9 cellular contexts compared by ENCODE assay signal in the genomic region with DNA sequence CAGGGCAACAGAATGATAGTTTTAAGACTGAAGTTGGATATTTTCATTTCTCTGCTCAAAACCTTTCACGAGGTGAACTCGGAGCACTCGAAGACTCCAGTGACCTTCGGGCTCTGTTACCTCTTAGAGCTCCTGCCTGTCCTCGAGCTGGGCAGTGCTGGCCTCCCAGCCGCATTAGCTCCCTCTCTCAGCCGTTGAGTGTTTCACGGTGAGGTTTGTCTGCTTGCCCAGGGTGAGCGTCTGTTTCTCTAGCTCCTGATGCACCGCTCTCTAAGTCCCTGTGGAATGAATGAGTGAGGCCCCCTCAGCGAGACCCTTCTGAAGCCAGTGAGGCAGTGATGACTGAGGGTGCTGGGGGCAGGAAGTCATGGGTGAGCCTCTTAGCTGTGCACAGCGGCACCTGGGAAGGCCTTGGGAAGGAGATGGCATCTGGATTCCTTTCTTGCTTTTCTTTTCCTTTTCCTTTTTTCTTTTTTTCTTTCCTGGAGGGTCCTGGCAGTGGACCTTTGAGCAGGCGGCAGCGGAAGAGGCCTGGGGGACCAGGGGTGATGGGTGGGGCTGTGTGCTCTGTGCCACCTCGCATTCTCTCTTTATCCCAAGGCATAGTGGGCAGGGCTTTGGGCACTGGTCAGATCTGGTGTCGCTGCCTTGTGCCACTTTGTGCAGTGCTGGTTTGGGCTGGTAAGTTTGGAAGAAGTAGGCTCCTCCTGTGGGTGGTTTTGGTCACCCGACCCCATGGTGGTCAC. TPM values are rescaled to one million over a fixed set of nuclear protein-coding genes. Genes with fewer than 3 reads are reported as not detected.
DNase-seq lines count a peak whose midpoint lies in the region; ATAC-seq, FAIRE-seq and TF ChIP-seq lines count a peak whose summit lies in the region.
"Had no signal": no experiment of that assay in that cellular context is flagged by ENCODE, and none has a peak within 500 bp of the region (broad histone marks: within the 10 kb centered on the region; RNA-seq: fewer than 3 reads in every experiment).

No MANE protein-coding gene starts in this region.

- FAIRE-seq in HTR-8/SVneo (lab: Jason Lieb, UNC): no peak

- dilution Hi-C loops in mammary epithelial cell (cut with HindIII; ENCODE audit: low sequenced_read_pairs): no loop called here

- peaks cover 7% of the 10 kb centered on the region for H3K36me3 Mint-ChIP-seq in Caco-2 (ENCODE audit: insufficient read depth, unreplicated experiment)
- H3K36me3 Mint-ChIP-seq in natural killer cell treated with Interleukin-12 subunit alpha and Interleukin-12 subunit beta and Interleukin-15 and Interleukin-18, amount 100 ng/mL, for 72 hours: peaks cover 5% of the 10 kb centered on the region

- H3K27ac ChIP-seq in mammary epithelial cell (ENCODE audit: insufficient read depth, low read depth, low read length): no peak overlapping the region

- H3K27me3 Mint-ChIP-seq in Caco-2 (ENCODE audit: insufficient read depth, unreplicated experiment): no peaks in the 10 kb centered on the region
- H3K27me3 Mint-ChIP-seq in natural killer cell treated with Interleukin-12 subunit alpha and Interleukin-12 subunit beta and Interleukin-15 and Interleukin-18, amount 100 ng/mL, for 72 hours: peaks cover 0 to 8% of the 10 kb centered on the region in 2 donors

- ATAC-seq in natural killer cell treated with Interleukin-12 subunit alpha and Interleukin-12 subunit beta and Interleukin-15 and Interleukin-18, amount 100 ng/mL, for 72 hours: no peak
- ATAC-seq in GM21619 (IDR thresholded peaks at IDR 0.05; ENCODE audit: unreplicated experiment): no peak

- H3K27me3 ChIP-seq in Caco-2 (replicated peaks; ENCODE audit: control insufficient read depth, insufficient read depth, low read length) (no peaks in the 10 kb centered on the region), mammary epithelial cell (ENCODE audit: insufficient read depth, low read length) (no peaks in the 10 kb centered on the region)

- DNase-seq in Caco-2: no peak
- DNase-seq in Jurkat, Clone E6-1 (ENCODE audit: low read depth, low spot score): no peak
- no peak for DNase-seq in mammary epithelial cell
- no peak for DNase-seq in natural killer cell treated with Interleukin-12 subunit alpha and Interleukin-12 subunit beta and Interleukin-15 and Interleukin-18, amount 100 ng/mL, for 72 hours (ENCODE audit: low spot score)
- DNase-seq in HCEC 1CT: no peak
- no peak for DNase-seq in activated CD4-positive, CD25-positive, alpha-beta regulatory T cell treated with anti-CD3 and anti-CD28 coated beads, Interleukin-2, amount 50 U/mL, for 72 hours
- no peak for DNase-seq in HTR-8/SVneo (ENCODE audit: insufficient read length, low spot score)
- DNase-seq: NCI-H2029 had no signal

- H3K9me3 ChIP-seq in Caco-2 (no peaks in the 10 kb centered on the region), mammary epithelial cell (replicated peaks; ENCODE audit: insufficient read depth, low read length) (no peaks in the 10 kb centered on the region)

- intact Hi-C loops in Caco-2 (cut with micrococcal nuclease; ENCODE audit: unreplicated experiment): no loop called here
- intact Hi-C loops in mammary epithelial cell (cut with micrococcal nuclease): no loop called here

- peaks cover 2% of the 10 kb centered on the region for H3K36me3 ChIP-seq in Caco-2 (ENCODE audit: control insufficient read depth, insufficient read depth, low read length)
- peaks cover 6% of the 10 kb centered on the region for H3K36me3 ChIP-seq in mammary epithelial cell (ENCODE audit: insufficient read depth, low read length)

- BruUV-seq in Caco-2 (replicated peaks; lab: Mats Ljungman, UMichigan) (no TSS peak), mammary epithelial cell (replicated peaks; lab: Mats Ljungman, UMichigan) (no TSS peak)

- no peaks in the 10 kb centered on the region for H3K9me3 Mint-ChIP-seq in Caco-2 (ENCODE audit: unreplicated experiment)
- no peaks in the 10 kb centered on the region for H3K9me3 Mint-ChIP-seq in natural killer cell treated with Interleukin-12 subunit alpha and Interleukin-12 subunit beta and Interleukin-15 and Interleukin-18, amount 100 ng/mL, for 72 hours

- H3K4me2 ChIP-seq in mammary epithelial cell (ENCODE audit: insufficient read depth, low read depth, low read length): peak overlapping the region; percentile 58

- TF ChIP-seq CTCF in Caco-2 (IDR thresholded peaks at IDR 0.05; ENCODE audit: insufficient read depth in 1 of 2, low read depth in 1 of 2, low read length in 1 of 2, severe bottlenecking in 1 of 2, unreplicated experiment in 1 of 2): no peak
- TF ChIP-seq CTCF in mammary epithelial cell (conservative IDR thresholded peaks at IDR 0.05 in 1 of 2, IDR thresholded peaks at IDR 0.05 in 1 of 2; ENCODE audit: extremely low read depth in 1 of 2, insufficient read depth in 1 of 2, low read depth in 1 of 2, low read length in 2 of 2): no peak

- H3K4me1 ChIP-seq in Caco-2 (no peaks in the 10 kb centered on the region; the same call in 1 of the 2 replicates), mammary epithelial cell (ENCODE audit: insufficient read depth, low read length) (peaks cover 12% of the 10 kb centered on the region)

- peaks cover 7% of the 10 kb centered on the region for H3K4me1 Mint-ChIP-seq in Caco-2 (ENCODE audit: low read depth, unreplicated experiment)
- peaks cover 25 to 36% of the 10 kb centered on the region in 2 donors for H3K4me1 Mint-ChIP-seq in natural killer cell treated with Interleukin-12 subunit alpha and Interleukin-12 subunit beta and Interleukin-15 and Interleukin-18, amount 100 ng/mL, for 72 hours (ENCODE audit: low read depth in 2 of 2)

- no peak overlapping the region for H3K9ac ChIP-seq in mammary epithelial cell (ENCODE audit: insufficient read depth, low read length)

- no peaks in the 10 kb centered on the region for H4K20me1 ChIP-seq in mammary epithelial cell (ENCODE audit: insufficient read depth, low read length)

- H3K4me3 Mint-ChIP-seq in Caco-2 (ENCODE audit: unreplicated experiment): peak overlapping the region; percentile 45
- H3K4me3 Mint-ChIP-seq in natural killer cell treated with Interleukin-12 subunit alpha and Interleukin-12 subunit beta and Interleukin-15 and Interleukin-18, amount 100 ng/mL, for 72 hours: peak overlapping the region; percentile 58

- H3K4me3 ChIP-seq in Caco-2 (ENCODE audit: low read depth, low read length): no peak overlapping the region
- peak overlapping the region; percentile 90 for H3K4me3 ChIP-seq in Jurkat, Clone E6-1 (ENCODE audit: low read length)
- peak overlapping the region in 1 of 3 experiments; percentile 97 for H3K4me3 ChIP-seq in mammary epithelial cell (replicated peaks in 1 of 3; ENCODE audit: insufficient read depth in 1 of 3, low read depth in 2 of 3, low read length in 3 of 3)

- no peak overlapping the region for H2AFZ ChIP-seq in mammary epithelial cell (ENCODE audit: low read depth, low read length)

- POLR2A ChIA-PET in Caco-2 (lab: Charles Lee): no interaction called here

- H3K27ac Mint-ChIP-seq in Caco-2 (ENCODE audit: unreplicated experiment): no peak overlapping the region
- H3K27ac Mint-ChIP-seq in natural killer cell treated with Interleukin-12 subunit alpha and Interleukin-12 subunit beta and Interleukin-15 and Interleukin-18, amount 100 ng/mL, for 72 hours: peak overlapping the region in 1 of 2 donors; percentile 22

- 95% methylated on average over 13 of the region's 17 CpGs for WGBS in mammary epithelial cell (ENCODE audit: low coverage, missing lambda C conversion rate)

- CTCF ChIA-PET in Caco-2 (lab: Charles Lee): no interaction called here
- CTCF ChIA-PET in mammary epithelial cell (lab: Charles Lee; ENCODE audit: low non-redundant PET): no interaction called here

- H3K79me2 ChIP-seq in mammary epithelial cell (ENCODE audit: insufficient read depth, low read length): peaks cover 69% of the 10 kb centered on the region

- in situ Hi-C loops in mammary epithelial cell (cut with MboI; ENCODE audit: low sequenced_read_pairs in 2 of 2): no loop called here

RNA-seq across cellular contexts. Expression of a gene that starts 2.2 kb away (rescaled TPM):
- total RNA-seq in Caco-2 (2022) (20.9 and 21.3 TPM in 2 replicates), mammary epithelial cell (10 to 100 TPM; 14.3 to 29.9 TPM)
- polyA plus RNA-seq in Jurkat, Clone E6-1 (2012; ENCODE audit: insufficient read depth, insufficient read length): 82.8 TPM
- 26.1 TPM for polyA plus RNA-seq in mammary epithelial cell
- 6.7 TPM for polyA minus RNA-seq in mammary epithelial cell
- 10 to 100 TPM; 16.4 to 25.2 TPM for total RNA-seq in natural killer cell treated with Interleukin-12 subunit alpha and Interleukin-12 subunit beta and Interleukin-15 and Interleukin-18, amount 100 ng/mL, for 72 hours

RNA-seq across cellular contexts. Expression of a gene that starts 33.5 kb away (rescaled TPM):
- total RNA-seq in Caco-2 (2022) (143 and 150 TPM in 2 replicates), mammary epithelial cell (10 to 100 TPM in 1 of 2 donors, 1 to 10 TPM in 1; 3.1 to 31.8 TPM)
- polyA plus RNA-seq in Jurkat, Clone E6-1 (2012; ENCODE audit: insufficient read depth, insufficient read length): not detected
- 5.7 TPM for polyA plus RNA-seq in mammary epithelial cell
- polyA minus RNA-seq in mammary epithelial cell: 3.5 TPM
- total RNA-seq in natural killer cell treated with Interleukin-12 subunit alpha and Interleukin-12 subunit beta and Interleukin-15 and Interleukin-18, amount 100 ng/mL, for 72 hours: not detected

Comparison
In these comparisons a context has a peak if more than half of its experiments do, and no peak if none do; other contexts are left out.
1. RNA of a gene that starts 33.5 kb away (total RNA-seq): 143 to 150 TPM in Caco-2 and 3.1 to 31.8 TPM in mammary epithelial cell; not detected in natural killer cell treated with Interleukin-12 subunit alpha and Interleukin-12 subunit beta and Interleukin-15 and Interleukin-18, amount 100 ng/mL, for 72 hours; every median in the first group is over 4 times any median in the second.